ENCODE assay signal across 9 cellular contexts in the genomic region with DNA sequence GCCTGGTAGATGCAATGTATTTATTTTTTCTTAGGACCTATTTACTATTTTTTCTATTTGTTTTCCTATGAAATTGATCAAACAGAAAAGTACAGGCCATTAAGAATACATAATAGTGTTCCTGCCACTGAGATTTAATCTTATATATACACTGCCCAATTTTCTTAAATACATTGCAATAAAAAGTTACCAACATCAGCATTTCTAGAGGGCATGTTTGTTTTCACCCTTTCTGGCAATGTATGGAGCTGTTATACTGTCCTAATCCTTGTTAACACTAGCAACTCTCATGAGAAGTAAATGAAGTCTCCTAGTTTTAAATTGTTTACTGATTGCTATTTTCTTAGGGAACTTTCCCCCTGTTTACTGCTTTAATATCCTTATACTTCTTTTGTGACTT.
"Had no signal": no experiment of that assay in that cellular context is flagged by ENCODE, and none has a peak within 500 bp of the region (broad histone marks: within the 10 kb centered on the region; RNA-seq: fewer than 3 reads in every experiment).

No MANE protein-coding gene starts in this region.

- H3K27ac ChIP-seq: GM23248 had no signal

- H3K4me3 ChIP-seq: GM23248, GM23338, HAP-1 had no signal

- DNase-seq: GM23248, GOT3, H7, H9, HCEC 1CT, HFFc6 had no signal

- ATAC-seq: GM23338, HCT116 had no signal
